In genomic region chr15:63255485-63255990, GRCh38 we compare ENCODE assay signal across 17 cellular contexts. TPM values are rescaled to one million over a fixed set of nuclear protein-coding genes. Genes with fewer than 3 reads are reported as not detected.
A peak's percentile ranks its signal among the peaks of the same experiment; 100 is the strongest.
DNase-seq lines count a peak whose midpoint lies in the region; ATAC-seq lines count a peak whose summit lies in the region.
"Had no signal": no experiment of that assay in that cellular context is flagged by ENCODE, and none has a peak within 500 bp of the region (broad histone marks: within the 10 kb centered on the region; RNA-seq: fewer than 3 reads in every experiment).

No MANE protein-coding gene starts in this region.

- H3K27me3 Mint-ChIP-seq in activated CD4-positive, alpha-beta T cell treated with anti-CD3 and anti-CD28 coated beads, Interleukin-2, amount 10 ng/mL, durations not matched to agents 7 days and 5 days, result no peaks in the 10 kb centered on the region

- POLR2A ChIA-PET in activated CD4-positive, alpha-beta T cell treated with anti-CD3 and anti-CD28 coated beads, Interleukin-2, amount 10 ng/mL, durations not matched to agents 7 days and 5 days (lab: Charles Lee), result no interaction called here

- peaks cover 10% of the 10 kb centered on the region for H3K4me1 Mint-ChIP-seq in activated CD4-positive, alpha-beta T cell treated with anti-CD3 and anti-CD28 coated beads, Interleukin-2, amount 10 ng/mL, durations not matched to agents 7 days and 5 days

- H3K9me3 Mint-ChIP-seq in activated CD4-positive, alpha-beta T cell treated with anti-CD3 and anti-CD28 coated beads, Interleukin-2, amount 10 ng/mL, durations not matched to agents 7 days and 5 days, result no peaks in the 10 kb centered on the region

- peak overlapping the region; percentile 82 for H3K27ac Mint-ChIP-seq in activated CD4-positive, alpha-beta T cell treated with anti-CD3 and anti-CD28 coated beads, Interleukin-2, amount 10 ng/mL, durations not matched to agents 7 days and 5 days

- in situ Hi-C loops in SK-MEL-5 (cut with HindIII; ENCODE audit: low pct_unique_long_range_greater_than_20kb, low sequenced_read_pairs), result no loop called here

- H3K36me3 Mint-ChIP-seq in activated CD4-positive, alpha-beta T cell treated with anti-CD3 and anti-CD28 coated beads, Interleukin-2, amount 10 ng/mL, durations not matched to agents 7 days and 5 days (ENCODE audit: low read depth), result peaks cover 59% of the 10 kb centered on the region

- CTCF ChIA-PET in activated CD4-positive, alpha-beta T cell treated with anti-CD3 and anti-CD28 coated beads, Interleukin-2, amount 10 ng/mL, durations not matched to agents 7 days and 5 days (lab: Charles Lee), result interaction anchor here (0.6 to 1.2 kb wide), 5 partner anchors 11 to 83 kb away, joined by 3 read pairs; no protein-coding TSS in a partner anchor

- H3K4me3 Mint-ChIP-seq in activated CD4-positive, alpha-beta T cell treated with anti-CD3 and anti-CD28 coated beads, Interleukin-2, amount 10 ng/mL, durations not matched to agents 7 days and 5 days, result no peak overlapping the region

- no peak for DNase-seq in activated CD4-positive, alpha-beta T cell treated with anti-CD3 and anti-CD28 coated beads, Interleukin-2, amount 10 ng/mL, durations not matched to agents 7 days and 5 days
- DNase-seq in activated CD4-positive, alpha-beta T cell treated with anti-CD3 and anti-CD28 coated beads, Interleukin-2, amount 50 U/mL, for 1 hour, result no peak
- DNase-seq in SK-MEL-5 (ENCODE audit: low read depth, low spot score), result peak; percentile 37
- DNase-seq in iPS-NIHi11 (ENCODE audit: low spot score), result peak; percentile 46
- peak; percentile 29 for DNase-seq in retina
- DNase-seq in AG20443 (ENCODE audit: low spot score), result no peak
- DNase-seq: activated CD4-positive, alpha-beta T cell treated with anti-CD3 and anti-CD28 coated beads for 1 hour; activated T-cell treated with anti-CD3 and anti-CD28 coated beads, Interleukin-2, amount 50 U/mL, for 1 hour; adrenal gland; kidney; mucosa of descending colon; NCI-H2029; NCI-H748 treated with DMSO at 0.1 percent for 48 hours; RPMI8226; testis had no signal

- ATAC-seq in GM18858 (IDR thresholded peaks at IDR 0.05; ENCODE audit: unreplicated experiment) (no peak), GM18520 (IDR thresholded peaks at IDR 0.05; ENCODE audit: unreplicated experiment) (no peak)
- ATAC-seq: mucosa of descending colon had no signal

RNA-seq across cellular contexts. Expression of gene APH1B, which starts 21.9 kb away (rescaled TPM):
- 1 to 10 TPM; 7.3 to 9.1 TPM for total RNA-seq in activated CD4-positive, alpha-beta T cell treated with anti-CD3 and anti-CD28 coated beads, Interleukin-2, amount 10 ng/mL, durations not matched to agents 7 days and 5 days
- 16.2 and 17.0 TPM in 2 replicates for total RNA-seq in SK-MEL-5 (2014; rRNA removed; shearing (Covaris generic))
- polyA plus RNA-seq in SK-MEL-5 (2015; cell fraction: cytosol; rRNA removed), result 7.5 and 10.5 TPM in 2 replicates
- 12.9 and 17.6 TPM in 2 replicates for polyA plus RNA-seq in SK-MEL-5 (2015; cell fraction: nucleus; rRNA removed)

Comparison
In these comparisons a context has a peak if more than half of its experiments do, and no peak if none do; other contexts are left out.
1. DNase-seq: peak in SK-MEL-5 (single experiment), iPS-NIHi11 (single experiment) and retina (single experiment); none in activated CD4-positive, alpha-beta T cell treated with anti-CD3 and anti-CD28 coated beads, Interleukin-2, amount 10 ng/mL, durations not matched to agents 7 days and 5 days (single experiment), activated CD4-positive, alpha-beta T cell treated with anti-CD3 and anti-CD28 coated beads, Interleukin-2, amount 50 U/mL, for 1 hour (single experiment) and AG20443 (single experiment).